1 cellular context compared by ENCODE assay signal in the genomic region with DNA sequence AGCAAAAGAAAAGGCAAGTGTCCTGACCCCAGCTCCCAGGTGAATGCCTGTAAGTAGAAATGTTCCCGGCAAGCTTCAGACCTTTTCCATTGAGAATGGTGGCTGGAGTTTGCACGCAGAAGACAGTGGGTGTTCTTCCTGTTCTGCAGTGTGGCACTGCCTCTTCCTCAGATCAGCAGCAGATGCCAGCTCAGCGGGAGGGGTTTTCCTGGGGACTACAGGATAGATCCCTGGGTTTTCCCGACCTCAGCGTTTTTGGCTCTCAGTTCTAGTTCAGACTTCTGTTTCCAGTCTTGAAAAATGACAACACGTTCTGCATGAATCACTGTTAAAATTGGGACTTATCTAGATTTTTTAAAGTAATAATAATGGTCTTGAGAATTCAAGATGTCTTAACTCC.
TF ChIP-seq lines count a peak whose summit lies in the region.

No MANE protein-coding gene starts in this region.

TF ChIP-seq in WTC11, 78 proteins besides CTCF, POLR2A, EP300 and RAD21:
- no peak for TF ChIP-seq AFF4 (CRISPR knock-in tag; IDR thresholded peaks at IDR 0.05; ENCODE audit: borderline replicate concordance)
- no peak for TF ChIP-seq ZNF232 (CRISPR knock-in tag; IDR thresholded peaks at IDR 0.05)
- no peak for TF ChIP-seq HMGA2 (CRISPR knock-in tag; IDR thresholded peaks at IDR 0.05)
- no peak for TF ChIP-seq TEAD1 (CRISPR knock-in tag; IDR thresholded peaks at IDR 0.05)
- TF ChIP-seq E2F1 (CRISPR knock-in tag; IDR thresholded peaks at IDR 0.05) = no peak
- no peak for TF ChIP-seq TCF7 (CRISPR knock-in tag; IDR thresholded peaks at IDR 0.05; ENCODE audit: low read depth)
- TF ChIP-seq PRRX2 (CRISPR knock-in tag; IDR thresholded peaks at IDR 0.05) = no peak
- TF ChIP-seq, protein P1, sequence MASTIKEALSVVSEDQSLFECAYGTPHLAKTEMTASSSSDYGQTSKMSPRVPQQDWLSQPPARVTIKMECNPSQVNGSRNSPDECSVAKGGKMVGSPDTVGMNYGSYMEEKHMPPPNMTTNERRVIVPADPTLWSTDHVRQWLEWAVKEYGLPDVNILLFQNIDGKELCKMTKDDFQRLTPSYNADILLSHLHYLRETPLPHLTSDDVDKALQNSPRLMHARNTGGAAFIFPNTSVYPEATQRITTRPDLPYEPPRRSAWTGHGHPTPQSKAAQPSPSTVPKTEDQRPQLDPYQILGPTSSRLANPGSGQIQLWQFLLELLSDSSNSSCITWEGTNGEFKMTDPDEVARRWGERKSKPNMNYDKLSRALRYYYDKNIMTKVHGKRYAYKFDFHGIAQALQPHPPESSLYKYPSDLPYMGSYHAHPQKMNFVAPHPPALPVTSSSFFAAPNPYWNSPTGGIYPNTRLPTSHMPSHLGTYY (CRISPR knock-in tag; IDR thresholded peaks at IDR 0.05) = no peak
- no peak for TF ChIP-seq RELA (CRISPR knock-in tag; IDR thresholded peaks at IDR 0.05; ENCODE audit: borderline replicate concordance)
- TF ChIP-seq, protein P2, sequence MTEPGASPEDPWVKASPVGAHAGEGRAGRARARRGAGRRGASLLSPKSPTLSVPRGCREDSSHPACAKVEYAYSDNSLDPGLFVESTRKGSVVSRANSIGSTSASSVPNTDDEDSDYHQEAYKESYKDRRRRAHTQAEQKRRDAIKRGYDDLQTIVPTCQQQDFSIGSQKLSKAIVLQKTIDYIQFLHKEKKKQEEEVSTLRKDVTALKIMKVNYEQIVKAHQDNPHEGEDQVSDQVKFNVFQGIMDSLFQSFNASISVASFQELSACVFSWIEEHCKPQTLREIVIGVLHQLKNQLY (CRISPR knock-in tag; IDR thresholded peaks at IDR 0.05) = no peak
- no peak for TF ChIP-seq OVOL2 (CRISPR knock-in tag; IDR thresholded peaks at IDR 0.05; ENCODE audit: borderline replicate concordance)
- no peak for TF ChIP-seq ZNF425 (CRISPR knock-in tag; conservative IDR thresholded peaks at IDR 0.05)
- no peak for TF ChIP-seq ETV6 (CRISPR knock-in tag; IDR thresholded peaks at IDR 0.05)
- no peak for TF ChIP-seq ZBTB21 (CRISPR knock-in tag; IDR thresholded peaks at IDR 0.05; ENCODE audit: borderline replicate concordance)
